ENCODE assay signal across 19 cellular contexts in genomic region chr15:90203473-90203872, GRCh38. TPM values are rescaled to one million over a fixed set of nuclear protein-coding genes. Genes with fewer than 3 reads are reported as not detected.
A peak's percentile ranks its signal among the peaks of the same experiment; 100 is the strongest.
DNase-seq lines count a peak whose midpoint lies in the region; TF ChIP-seq lines count a peak whose summit lies in the region.
"Had no signal": no experiment of that assay in that cellular context is flagged by ENCODE, and none has a peak within 500 bp of the region (broad histone marks: within the 10 kb centered on the region; RNA-seq: fewer than 3 reads in every experiment).

No MANE protein-coding gene starts in this region.

- peaks cover 12% of the 10 kb centered on the region; the same call in 1 of the 2 replicates for H3K36me3 ChIP-seq in OCI-LY1 (ENCODE audit: insufficient read depth, low read length)
- no peaks in the 10 kb centered on the region for H3K36me3 ChIP-seq in mucosa of stomach (ENCODE audit: control insufficient read depth, insufficient read depth, low read length)
- H3K36me3 ChIP-seq in adrenal gland (replicated peaks in 1 of 2): no peaks in the 10 kb centered on the region
- H3K36me3 ChIP-seq: BE2C, cardiac muscle cell, gastrocnemius medialis had no signal

- H3K9me2 ChIP-seq in OCI-LY1 (ENCODE audit: low read depth, low read length): no peaks in the 10 kb centered on the region

- peaks cover 16% of the 10 kb centered on the region for H3K4me1 Mint-ChIP-seq in type B pancreatic cell (ENCODE audit: unreplicated experiment)

- no peaks in the 10 kb centered on the region for H3K27me3 Mint-ChIP-seq in type B pancreatic cell
- H3K27me3 Mint-ChIP-seq: effector memory CD8-positive, alpha-beta T cell had no signal

- no peaks in the 10 kb centered on the region for H3K36me3 Mint-ChIP-seq in type B pancreatic cell
- H3K36me3 Mint-ChIP-seq: activated naive CD8-positive, alpha-beta T cell treated with anti-CD3 and anti-CD28 coated beads, Interleukin-2, amount 10 ng/mL, durations not matched to agents 7 days and 5 days; natural killer cell treated with Interleukin-12 subunit alpha and Interleukin-12 subunit beta and Interleukin-15 and Interleukin-18, amount 100 ng/mL, for 72 hours had no signal

- no peaks in the 10 kb centered on the region for H3K9me3 ChIP-seq in OCI-LY1 (ENCODE audit: low read length)
- H3K9me3 ChIP-seq in mucosa of stomach (ENCODE audit: control insufficient read depth, low read length): no peaks in the 10 kb centered on the region
- no peaks in the 10 kb centered on the region for H3K9me3 ChIP-seq in adrenal gland (replicated peaks in 1 of 3)
- H3K9me3 ChIP-seq: BE2C, gastrocnemius medialis, lower lobe of right lung had no signal

- no peaks in the 10 kb centered on the region for H3K9me3 Mint-ChIP-seq in type B pancreatic cell
- H3K9me3 Mint-ChIP-seq: activated naive CD8-positive, alpha-beta T cell treated with anti-CD3 and anti-CD28 coated beads, Interleukin-2, amount 10 ng/mL, durations not matched to agents 7 days and 5 days; effector memory CD8-positive, alpha-beta T cell; natural killer cell treated with Interleukin-12 subunit alpha and Interleukin-12 subunit beta and Interleukin-15 and Interleukin-18, amount 100 ng/mL, for 72 hours had no signal

- intact Hi-C loops in dorsolateral prefrontal cortex (cut with DNase I) (loop anchor here in 1 of 2 donors (10.0 kb wide), 1 partner anchor 99 kb away; the partner anchor contains the start of gene IDH2), adrenal gland (cut with DNase I) (no loop called here)

- peaks cover 64% of the 10 kb centered on the region for H3K4me1 ChIP-seq in OCI-LY1 (ENCODE audit: insufficient read depth, low read length, severe bottlenecking)
- peaks cover 29% of the 10 kb centered on the region for H3K4me1 ChIP-seq in mucosa of stomach (ENCODE audit: control insufficient read depth, insufficient read depth, low read length)
- H3K4me1 ChIP-seq in adrenal gland (replicated peaks in 1 of 2): peaks cover 26 to 61% of the 10 kb centered on the region in 2 donors

- H3K4me3 ChIP-seq in OCI-LY1 (ENCODE audit: low read depth, low read length, poor library complexity, severe bottlenecking) (peak overlapping the region; percentile 77), dorsolateral prefrontal cortex (peak overlapping the region in 47 of 59 donors; percentile 4 to 94 (median 85)), mucosa of stomach (ENCODE audit: low read length) (no peak overlapping the region), adrenal gland (no peak overlapping the region)
- H3K4me3 ChIP-seq: cardiac muscle cell, gastrocnemius medialis had no signal

- H3K27ac Mint-ChIP-seq in type B pancreatic cell: no peak overlapping the region
- H3K27ac Mint-ChIP-seq: activated naive CD8-positive, alpha-beta T cell treated with anti-CD3 and anti-CD28 coated beads, Interleukin-2, amount 10 ng/mL, durations not matched to agents 7 days and 5 days; natural killer cell treated with Interleukin-12 subunit alpha and Interleukin-12 subunit beta and Interleukin-15 and Interleukin-18, amount 100 ng/mL, for 72 hours had no signal

- no peaks in the 10 kb centered on the region for H3F3A ChIP-seq in OCI-LY1 (ENCODE audit: insufficient read depth, low read length)

- no peaks in the 10 kb centered on the region for H3K27me3 ChIP-seq in OCI-LY1 (ENCODE audit: insufficient read depth, low read length)
- no peaks in the 10 kb centered on the region for H3K27me3 ChIP-seq in dorsolateral prefrontal cortex
- H3K27me3 ChIP-seq in mucosa of stomach (ENCODE audit: control insufficient read depth, insufficient read depth, low read length): no peaks in the 10 kb centered on the region
- H3K27me3 ChIP-seq in adrenal gland: no peaks in the 10 kb centered on the region
- H3K27me3 ChIP-seq: BE2C, cardiac muscle cell, gastrocnemius medialis had no signal

- H3K79me2 ChIP-seq in OCI-LY1 (ENCODE audit: insufficient read depth, low read length): no peaks in the 10 kb centered on the region

- DNase-seq in dorsolateral prefrontal cortex (no peak), type B pancreatic cell (ENCODE audit: extremely low spot score, unreplicated experiment) (no peak), adrenal gland (no peak), SHP77 (lab: John Stamatoyannopoulos, UW) (no peak)
- DNase-seq in activated CD4-positive, alpha-beta T cell treated with anti-CD3 and anti-CD28 coated beads for 1 hour: no peak
- DNase-seq: activated CD4-positive, alpha-beta T cell treated with anti-CD3 and anti-CD28 coated beads, Interleukin-2, amount 50 U/mL, for 4 hours; activated naive CD8-positive, alpha-beta T cell treated with anti-CD3 and anti-CD28 coated beads, Interleukin-2, amount 10 ng/mL, durations not matched to agents 7 days and 5 days; effector memory CD8-positive, alpha-beta T cell; IMR-90; lower lobe of right lung; NCI-H2029 treated with DMSO at 0.1 percent for 48 hours; NCI-H510A; stimulated activated CD4-positive, alpha-beta T cell treated with anti-CD3 and anti-CD28 coated beads, Interleukin-2, amount 100 ng/mL, for 24 hours had no signal

- H4K20me1 ChIP-seq in OCI-LY1 (ENCODE audit: insufficient read depth, low read length): no peaks in the 10 kb centered on the region

- no peak overlapping the region for H2AFZ ChIP-seq in OCI-LY1 (ENCODE audit: low read length)

- peak overlapping the region; percentile 94 for H3K4me3 Mint-ChIP-seq in type B pancreatic cell
- H3K4me3 Mint-ChIP-seq: activated naive CD8-positive, alpha-beta T cell treated with anti-CD3 and anti-CD28 coated beads, Interleukin-2, amount 10 ng/mL, durations not matched to agents 7 days and 5 days had no signal

- peak overlapping the region; percentile 72; the same call in 1 of the 2 replicates for H3K9ac ChIP-seq in OCI-LY1 (ENCODE audit: low read length)
- peak overlapping the region; percentile 87 for H3K9ac ChIP-seq in mucosa of stomach (ENCODE audit: low read length)

- H3K4me2 ChIP-seq in OCI-LY1 (ENCODE audit: low read length): peak overlapping the region; percentile 90

- no peak for TF ChIP-seq CTCF in OCI-LY1 (IDR thresholded peaks at IDR 0.05; ENCODE audit: low read length)
- TF ChIP-seq CTCF in dorsolateral prefrontal cortex (IDR thresholded peaks at IDR 0.05 in 54 of 56, conservative IDR thresholded peaks at IDR 0.05 in 2 of 56; ENCODE audit: low read depth in 1 of 56, partially characterized antibody in 56 of 56): no peak
- no peak for TF ChIP-seq CTCF in type B pancreatic cell (conservative IDR thresholded peaks at IDR 0.05)
- TF ChIP-seq CTCF in adrenal gland (IDR thresholded peaks at IDR 0.05): no peak

- H3K27ac ChIP-seq in OCI-LY1 (ENCODE audit: low read depth, low read length, poor library complexity, severe bottlenecking) (no peak overlapping the region), dorsolateral prefrontal cortex (peak overlapping the region in 29 of 59 donors; percentile 3 to 92 (median 55)), adrenal gland (peak overlapping the region in 1 of 5 donors; percentile 23)
- H3K27ac ChIP-seq: cardiac muscle cell, gastrocnemius medialis, lower lobe of right lung had no signal

- TF ChIP-seq POLR2A in adrenal gland (IDR thresholded peaks at IDR 0.05): no peak

- 94 to 99% (median 96%) methylated on average over 3 to 7 of the region's 7 CpGs for WGBS in adrenal gland, 4 donors

RNA-seq across cellular contexts. Expression of gene SEMA4B, which starts 2.3 kb away (rescaled TPM):
- total RNA-seq in dorsolateral prefrontal cortex (100 to 1,000 TPM in 10 of 120 experiments, 10 to 100 TPM in 110; 21.9 to 147 (median 66.9) TPM), type B pancreatic cell (ENCODE audit: low replicate concordance) (28.0 and 28.9 TPM in 2 replicates), adrenal gland (100 to 1,000 TPM in 4 of 8 donors, 10 to 100 TPM in 4; 27.5 to 155 (median 97.3) TPM)
- polyA plus RNA-seq in adrenal gland: 10 to 100 TPM; 20.2 to 50.3 (median 41.6) TPM

RNA-seq across cellular contexts. Expression of gene CIB1, which starts 30.3 kb away (rescaled TPM):
- total RNA-seq in dorsolateral prefrontal cortex (10 to 100 TPM; 22.2 to 60.6 (median 33.3) TPM), type B pancreatic cell (ENCODE audit: low replicate concordance) (31.6 and 36.8 TPM in 2 replicates), adrenal gland (100 to 1,000 TPM in 5 of 8 donors, 10 to 100 TPM in 3; 38.8 to 191 (median 121) TPM)
- polyA plus RNA-seq in adrenal gland: 100 to 1,000 TPM; 138 to 259 (median 141) TPM

RNA-seq across cellular contexts. Expression of gene GDPGP1, which starts 30.5 kb away (rescaled TPM):
- total RNA-seq in dorsolateral prefrontal cortex: 10 to 100 TPM in 109 of 120 experiments, 1 to 10 TPM in 11; 7.3 to 21.9 (median 14.1) TPM
- total RNA-seq in type B pancreatic cell (ENCODE audit: low replicate concordance): 6.1 and 9.6 TPM in 2 replicates
- total RNA-seq in adrenal gland: 10 to 100 TPM in 5 of 8 donors, 1 to 10 TPM in 3; 7.0 to 17.1 (median 10.4) TPM
- polyA plus RNA-seq in adrenal gland: 1 to 10 TPM; 2.6 to 4.7 (median 2.9) TPM

RNA-seq across cellular contexts. Expression of gene TTLL13, which starts 45.9 kb away (rescaled TPM):
- total RNA-seq in dorsolateral prefrontal cortex: 1 to 10 TPM in 56 of 120 experiments, under 1 TPM in 51, not detected in 13; 0.14 to 3.2 (median 1.1) TPM
- total RNA-seq in type B pancreatic cell (ENCODE audit: low replicate concordance): 0.58 TPM in 1 of 2 replicates, not detected in the other
- under 1 TPM in 3 of 8 donors, not detected in 5; 0.28 to 0.43 (median 0.42) TPM for total RNA-seq in adrenal gland
- polyA plus RNA-seq in adrenal gland: 1 to 10 TPM in 1 of 3 donors, under 1 TPM in 2; 0.11 to 1.9 (median 0.20) TPM
- total RNA-seq: gastrocnemius medialis, IMR-90, lower lobe of right lung had no signal

Comparison
In these comparisons a context has a peak if more than half of its experiments do, and no peak if none do; other contexts are left out.
1. H3K4me3 ChIP-seq: peak in OCI-LY1 (single experiment) and dorsolateral prefrontal cortex (47 of 59); none in mucosa of stomach (single experiment) and adrenal gland (0 of 4).